19 cellular contexts compared by ENCODE assay signal in genomic region chr12:85740190-85740589, GRCh38.
"Had no signal": no experiment of that assay in that cellular context is flagged by ENCODE, and none has a peak within 500 bp of the region (broad histone marks: within the 10 kb centered on the region; RNA-seq: fewer than 3 reads in every experiment).

No MANE protein-coding gene starts in this region.

- H3K4me3 ChIP-seq: coronary artery, esophagus squamous epithelium, lung, ovary, spleen, stomach, thoracic aorta, upper lobe of right lung had no signal

- ATAC-seq: activated T-cell treated with anti-CD3 and anti-CD28 coated beads, Interleukin-2, amount 50 U/mL, for 72 hours; left colon; sciatic nerve; upper lobe of right lung had no signal

- DNase-seq: activated B cell treated with CpG ODN at 0.5 μM for 24 hours; activated CD4-positive, alpha-beta T cell treated with anti-CD3 and anti-CD28 coated beads, Interleukin-2, amount 10 ng/mL, durations not matched to agents 24 days and 14 days; activated CD8-positive, alpha-beta memory T cell treated with anti-CD3 and anti-CD28 coated beads, Interleukin-2, amount 50 U/mL, for 48 hours; activated gamma-delta T cell; activated T-cell treated with anti-CD3 and anti-CD28 coated beads, Interleukin-2, amount 50 U/mL, for 72 hours; central memory CD4-positive, alpha-beta T cell; effector CD8-positive, alpha-beta T cell; esophagus squamous epithelium; left colon; naive B cell; ovary; spleen; stomach; T-helper 2 cell; upper lobe of right lung had no signal

- H3K4me1 ChIP-seq: esophagus squamous epithelium, spleen, stomach, upper lobe of right lung had no signal

- H3K36me3 ChIP-seq: esophagus squamous epithelium, ovary, spleen, stomach, thoracic aorta, upper lobe of right lung had no signal

- H3K9me3 ChIP-seq: esophagus squamous epithelium, ovary, spleen, stomach, thoracic aorta, upper lobe of right lung had no signal

- H3K27me3 ChIP-seq: esophagus squamous epithelium, ovary, spleen, stomach, upper lobe of right lung had no signal

- H3K27ac ChIP-seq: coronary artery, esophagus squamous epithelium, ovary, spleen, stomach, thoracic aorta, upper lobe of right lung had no signal
